20 cellular contexts compared by ENCODE assay signal in genomic region chr1:247936415-247936814, GRCh38. TPM values are rescaled to one million over a fixed set of nuclear protein-coding genes. Genes with fewer than 3 reads are reported as not detected.
DNase-seq lines count a peak whose midpoint lies in the region; ATAC-seq and TF ChIP-seq lines count a peak whose summit lies in the region.
"Had no signal": no experiment of that assay in that cellular context is flagged by ENCODE, and none has a peak within 500 bp of the region (broad histone marks: within the 10 kb centered on the region; RNA-seq: fewer than 3 reads in every experiment).

No MANE protein-coding gene starts in this region.

- H3K4me1 ChIP-seq in testis (no peaks in the 10 kb centered on the region), right atrium auricular region (no peaks in the 10 kb centered on the region)
- H3K4me1 ChIP-seq: Peyer's patch, SJCRH30 had no signal

- intact Hi-C loops in testis (cut with DNase I; ENCODE audit: low total_unique reads), result no loop called here

- no peak overlapping the region for H3K27ac ChIP-seq in testis
- H3K27ac ChIP-seq in right atrium auricular region, result no peak overlapping the region
- H3K27ac ChIP-seq: BLaER1 treated with 17β-estradiol and CSF1 and Interleukin-3, amounts not matched to agents 10 nM and 100 nM; HL-60; SJCRH30 had no signal

- H3K4me1 Mint-ChIP-seq in activated naive CD4-positive, alpha-beta T cell treated with anti-CD3 and anti-CD28 coated beads, Interleukin-2, amount 10 ng/mL, durations not matched to agents 7 days and 5 days, result no peaks in the 10 kb centered on the region
- no peaks in the 10 kb centered on the region for H3K4me1 Mint-ChIP-seq in central memory CD8-positive, alpha-beta T cell
- H3K4me1 Mint-ChIP-seq: H9 had no signal

- H3K27me3 ChIP-seq in H7 (ENCODE audit: control insufficient read depth, insufficient read depth, low read length) (no peaks in the 10 kb centered on the region), testis (no peaks in the 10 kb centered on the region), right atrium auricular region (no peaks in the 10 kb centered on the region)
- H3K27me3 ChIP-seq: BLaER1 treated with 17β-estradiol and CSF1 and Interleukin-3, amounts not matched to agents 10 nM and 100 nM; Peyer's patch; SJCRH30 had no signal

- H3K9me3 Mint-ChIP-seq in activated naive CD4-positive, alpha-beta T cell treated with anti-CD3 and anti-CD28 coated beads, Interleukin-2, amount 10 ng/mL, durations not matched to agents 7 days and 5 days, result peaks cover 8% of the 10 kb centered on the region
- no peaks in the 10 kb centered on the region for H3K9me3 Mint-ChIP-seq in central memory CD8-positive, alpha-beta T cell

- H3K4me3 Mint-ChIP-seq in activated naive CD4-positive, alpha-beta T cell treated with anti-CD3 and anti-CD28 coated beads, Interleukin-2, amount 10 ng/mL, durations not matched to agents 7 days and 5 days, result no peak overlapping the region
- peak overlapping the region; percentile 20 for H3K4me3 Mint-ChIP-seq in central memory CD8-positive, alpha-beta T cell

- H3K9me3 ChIP-seq in testis, result no peaks in the 10 kb centered on the region
- H3K9me3 ChIP-seq in right atrium auricular region, result no peaks in the 10 kb centered on the region
- H3K9me3 ChIP-seq: SJCRH30 had no signal

- no peak for ATAC-seq in central memory CD8-positive, alpha-beta T cell (replicated peaks; ENCODE audit: extremely low read depth, poor library complexity, severe bottlenecking)

- H3K27ac Mint-ChIP-seq in activated naive CD4-positive, alpha-beta T cell treated with anti-CD3 and anti-CD28 coated beads, Interleukin-2, amount 10 ng/mL, durations not matched to agents 7 days and 5 days, result no peak overlapping the region
- no peak overlapping the region for H3K27ac Mint-ChIP-seq in central memory CD8-positive, alpha-beta T cell (ENCODE audit: low read depth)
- H3K27ac Mint-ChIP-seq: H9 had no signal

- peak; percentile 20 for DNase-seq in activated naive CD4-positive, alpha-beta T cell treated with anti-CD3 and anti-CD28 coated beads, Interleukin-2, amount 10 ng/mL, durations not matched to agents 7 days and 5 days
- DNase-seq in activated naive CD4-positive, alpha-beta T cell treated with Interleukin-2 at 50 U/mL for 16 hours, result no peak
- DNase-seq in H7, result peak; percentile 4
- DNase-seq in central memory CD8-positive, alpha-beta T cell (ENCODE audit: low spot score in 2 of 2), result no peak
- DNase-seq in testis, result no peak
- DNase-seq in HEK293T (ENCODE audit: extremely low spot score), result no peak
- DNase-seq in cerebellar nuclear complex (lab: John Stamatoyannopoulos, UW), result no peak
- no peak for DNase-seq in right atrium auricular region (ENCODE audit: low spot score)
- DNase-seq: GF-D8, MV-4-11, NCI-H2081, NCI-H345 had no signal

- CTCF ChIA-PET in activated naive CD4-positive, alpha-beta T cell treated with anti-CD3 and anti-CD28 coated beads, Interleukin-2, amount 10 ng/mL, durations not matched to agents 7 days and 5 days (lab: Charles Lee), result interaction anchor here (1.1 kb wide), 1 partner anchor 18 kb away, joined by 3 read pairs; no protein-coding TSS in a partner anchor
- CTCF ChIA-PET in HEK293T (lab: Yijun Ruan, JAX), result no interaction called here

- 73 to 77% methylated on average over 18 of the region's 18 CpGs for WGBS in testis, 2 donors

- no peak overlapping the region for H3K4me3 ChIP-seq in H7 (ENCODE audit: insufficient read depth, low read depth, low read length)
- H3K4me3 ChIP-seq in testis, result peak overlapping the region; percentile 45 to 49
- H3K4me3 ChIP-seq in right atrium auricular region, result no peak overlapping the region
- H3K4me3 ChIP-seq: SJCRH30 had no signal

- H3K27me3 Mint-ChIP-seq in activated naive CD4-positive, alpha-beta T cell treated with anti-CD3 and anti-CD28 coated beads, Interleukin-2, amount 10 ng/mL, durations not matched to agents 7 days and 5 days, result peaks cover 5% of the 10 kb centered on the region
- H3K27me3 Mint-ChIP-seq in central memory CD8-positive, alpha-beta T cell, result no peaks in the 10 kb centered on the region
- H3K27me3 Mint-ChIP-seq: IgD-negative memory B cell had no signal

- no peak for TF ChIP-seq POLR2A in testis (IDR thresholded peaks at IDR 0.05)

- POLR2A ChIA-PET in HEK293T (lab: Yijun Ruan, JAX), result no interaction called here

- TF ChIP-seq CTCF in testis (IDR thresholded peaks at IDR 0.05) (no peak), right atrium auricular region (IDR thresholded peaks at IDR 0.05) (no peak)

- H3K36me3 ChIP-seq in H7 (replicated peaks; ENCODE audit: control insufficient read depth, insufficient read depth, low read length) (no peaks in the 10 kb centered on the region), testis (ENCODE audit: low read depth, missing control alignments) (no peaks in the 10 kb centered on the region), right atrium auricular region (no peaks in the 10 kb centered on the region)
- H3K36me3 ChIP-seq: BLaER1 treated with 17β-estradiol and CSF1 and Interleukin-3, amounts not matched to agents 10 nM and 100 nM; Peyer's patch; SJCRH30 had no signal

- H3K36me3 Mint-ChIP-seq in activated naive CD4-positive, alpha-beta T cell treated with anti-CD3 and anti-CD28 coated beads, Interleukin-2, amount 10 ng/mL, durations not matched to agents 7 days and 5 days, result no peaks in the 10 kb centered on the region
- peaks cover 4% of the 10 kb centered on the region for H3K36me3 Mint-ChIP-seq in central memory CD8-positive, alpha-beta T cell (ENCODE audit: insufficient read depth)
- H3K36me3 Mint-ChIP-seq: IgD-negative memory B cell had no signal

TF ChIP-seq in HEK293T, 16 proteins besides CTCF, POLR2A, EP300 and RAD21:
- TF ChIP-seq HDGF (IDR thresholded peaks at IDR 0.05; ENCODE audit: borderline replicate concordance) (no peak), CTBP1 (IDR thresholded peaks at IDR 0.05; ENCODE audit: borderline replicate concordance) (no peak), SP1 (IDR thresholded peaks at IDR 0.05) (no peak), ARNT (IDR thresholded peaks at IDR 0.05) (no peak), PKNOX1 (IDR thresholded peaks at IDR 0.05) (no peak), FOXK2 (IDR thresholded peaks at IDR 0.05) (no peak), ZNF384 (IDR thresholded peaks at IDR 0.05) (no peak), BHLHE40 (IDR thresholded peaks at IDR 0.05; ENCODE audit: borderline replicate concordance) (no peak), NFRKB (IDR thresholded peaks at IDR 0.05) (no peak), ELF4 (IDR thresholded peaks at IDR 0.05) (no peak)

RNA-seq across cellular contexts. Expression of gene OR2AJ1, which starts 11.7 kb away (rescaled TPM):
- total RNA-seq in H7 (2014; rRNA removed; shearing (Covaris generic)), result not detected in 2 replicates
- total RNA-seq in testis, result under 1 TPM in 1 of 2 donors, not detected in 1; 0.31 TPM
- polyA plus RNA-seq in testis (ENCODE audit: insufficient read depth, low read depth, low replicate concordance), result not detected
- total RNA-seq in right atrium auricular region, result not detected
- total RNA-seq: H9, HT-29, M059J, Peyer's patch, SJCRH30 had no signal
- polyA plus RNA-seq: IgD-negative memory B cell had no signal

RNA-seq across cellular contexts. Expression of gene OR2L8, which starts 12.2 kb away (rescaled TPM):
- total RNA-seq in H7 (2014; rRNA removed; shearing (Covaris generic)), result not detected in 2 replicates
- total RNA-seq in testis (under 1 TPM; 0.43 to 0.87 TPM), right atrium auricular region (not detected)
- not detected for polyA plus RNA-seq in testis (ENCODE audit: insufficient read depth, low read depth, low replicate concordance)
- total RNA-seq: HT-29, M059J, Peyer's patch, SJCRH30 had no signal
- polyA plus RNA-seq: IgD-negative memory B cell had no signal

RNA-seq across cellular contexts. Expression of gene OR2T8, which starts 16.4 kb away (rescaled TPM):
- total RNA-seq in H7 (2014; rRNA removed; shearing (Covaris generic)), result not detected in 2 replicates
- under 1 TPM in 1 of 2 donors, not detected in 1; 0.55 TPM for total RNA-seq in testis
- polyA plus RNA-seq in testis (ENCODE audit: insufficient read depth, low read depth, low replicate concordance), result 0.44 TPM
- total RNA-seq in right atrium auricular region, result not detected
- total RNA-seq: H9, HT-29, M059J, Peyer's patch, SJCRH30 had no signal
- polyA plus RNA-seq: IgD-negative memory B cell had no signal

RNA-seq across cellular contexts. Expression of gene OR2AK2, which starts 28.6 kb away (rescaled TPM):
- total RNA-seq in H7 (2014; rRNA removed; shearing (Covaris generic)), result not detected in 2 replicates
- 1 to 10 TPM in 1 of 2 donors, under 1 TPM in 1; 0.74 to 2.2 TPM for total RNA-seq in testis
- polyA plus RNA-seq in testis (ENCODE audit: insufficient read depth, low read depth, low replicate concordance), result 0.38 TPM
- total RNA-seq in right atrium auricular region, result not detected
- total RNA-seq: H9, HT-29, M059J, Peyer's patch, SJCRH30 had no signal
- polyA plus RNA-seq: IgD-negative memory B cell had no signal

RNA-seq across cellular contexts. Expression of gene OR2W3, which starts 41.0 kb away (rescaled TPM):
- not detected in 2 replicates for total RNA-seq in H7 (2014; rRNA removed; shearing (Covaris generic))
- total RNA-seq in testis (1 to 10 TPM; 2.5 to 3.9 TPM), right atrium auricular region (1 to 10 TPM in 1 of 2 donors, not detected in 1; 3.0 TPM)
- polyA plus RNA-seq in testis (ENCODE audit: insufficient read depth, low read depth, low replicate concordance), result 1.5 TPM
- total RNA-seq: H9, HT-29, M059J, SJCRH30 had no signal

Comparison
In these comparisons a context has a peak if more than half of its experiments do, and no peak if none do; other contexts are left out.
1. DNase-seq: peak in activated naive CD4-positive, alpha-beta T cell treated with anti-CD3 and anti-CD28 coated beads, Interleukin-2, amount 10 ng/mL, durations not matched to agents 7 days and 5 days (single experiment) and H7 (single experiment); none in activated naive CD4-positive, alpha-beta T cell treated with Interleukin-2 at 50 U/mL for 16 hours (single experiment), central memory CD8-positive, alpha-beta T cell (0 of 2), testis (single experiment), HEK293T (single experiment), cerebellar nuclear complex (0 of 2) and right atrium auricular region (single experiment).
2. H3K4me3 ChIP-seq: peak in testis (2 of 2); none in H7 (single experiment) and right atrium auricular region (0 of 2).